ENCODE assay signal across 22 cellular contexts in genomic region chr3:142782616-142783015, GRCh38.
"Had no signal": no experiment of that assay in that cellular context is flagged by ENCODE, and none has a peak within 500 bp of the region (broad histone marks: within the 10 kb centered on the region; RNA-seq: fewer than 3 reads in every experiment).

No MANE protein-coding gene starts in this region.

- H3K4me3 ChIP-seq: PC-9, Peyer's patch, SJCRH30 had no signal

- ATAC-seq: HepG2, Right ventricle myocardium inferior, SK-N-SH treated with all-trans-retinoic acid at 6 μM for 48 hours had no signal

- H3K27ac ChIP-seq: PC-9, Peyer's patch, SJCRH30 had no signal

- H3K9me3 ChIP-seq: Peyer's patch, SJCRH30 had no signal

- FAIRE-seq: HepG2 had no signal

- H3K4me1 ChIP-seq: Peyer's patch, SJCRH30 had no signal

- H2AFZ ChIP-seq: PC-9 had no signal

- H3K36me3 ChIP-seq: Peyer's patch, SJCRH30 had no signal

- H3K27me3 ChIP-seq: Peyer's patch, SJCRH30 had no signal

- H3K4me2 ChIP-seq: PC-9 had no signal

- DNase-seq: KBM-7, NCI-H1048, NCI-H1105, NCI-H1417, NCI-H1436 treated with DMSO at 0.1 percent for 48 hours, NCI-H1694, NCI-H1930, NCI-H2081, NCI-H2107, NCI-H2227 treated with DMSO at 0.1 percent for 48 hours, NCI-H510A, NCI-H524 treated with DMSO at 0.1 percent for 48 hours, NCI-H69, NCI-H774, OCI-M1, PC-9, Peyer's patch, SHP77 treated with DMSO at 0.1 percent for 48 hours, SJCRH30 had no signal
